1 cellular context compared by ENCODE assay signal in genomic region chr16:11819798-11820197, GRCh38.
TF ChIP-seq lines count a peak whose summit lies in the region.

No MANE protein-coding gene starts in this region.

TF ChIP-seq in K562, 482 proteins besides CTCF, POLR2A, EP300 and RAD21 (continues in another document):
- TF ChIP-seq MXI1 (IDR thresholded peaks at IDR 0.05; ENCODE audit: low read depth, low read length) (no peak), BHLHE40 (IDR thresholded peaks at IDR 0.05; ENCODE audit: low read length) (no peak), THRAP3 (IDR thresholded peaks at IDR 0.05; ENCODE audit: borderline replicate concordance) (no peak), SOX6 (IDR thresholded peaks at IDR 0.05) (peak; percentile 47; the same call in 1 of the 2 replicates), MEIS2 (IDR thresholded peaks at IDR 0.05; ENCODE audit: partially characterized antibody) (peak; percentile 38), MECOM (CRISPR knock-in tag; IDR thresholded peaks at IDR 0.05) (no peak), ATF1 (CRISPR knock-in tag; IDR thresholded peaks at IDR 0.05) (no peak), ATF1 (tag; IDR thresholded peaks at IDR 0.05) (no peak), POLR3G (IDR thresholded peaks at IDR 0.05; ENCODE audit: extremely low read depth, insufficient read length, insufficient replicate concordance) (no peak), NRF1 (conservative IDR thresholded peaks at IDR 0.05 in 1 of 2, IDR thresholded peaks at IDR 0.05 in 1 of 2) (peak in 1 of 2 experiments; percentile 7; a peak in 1 of 4 replicates), MAFF (IDR thresholded peaks at IDR 0.05; ENCODE audit: low read length) (no peak), PTBP1 (IDR thresholded peaks at IDR 0.05; ENCODE audit: low read depth, low read length) (no peak), ZFX (CRISPR knock-in tag; IDR thresholded peaks at IDR 0.05) (no peak), FOXK2 (conservative IDR thresholded peaks at IDR 0.05 in 1 of 2, IDR thresholded peaks at IDR 0.05 in 1 of 2; ENCODE audit: low read depth in 2 of 2) (peak; percentile 45 to 72; a peak in 3 of 4 replicates), SRSF7 (optimal IDR thresholded peaks at IDR 0.05; ENCODE audit: low read depth, low read length) (no peak), EHMT2 (IDR thresholded peaks at IDR 0.05) (peak; percentile 45; the same call in 1 of the 2 replicates), BRD9 (IDR thresholded peaks at IDR 0.05; ENCODE audit: low read depth, partially characterized antibody) (peak; percentile 45), TAF1 (IDR thresholded peaks at IDR 0.05; ENCODE audit: control insufficient read depth, extremely low read depth, insufficient read depth, low read length, severe bottlenecking) (no peak), L3MBTL2 (IDR thresholded peaks at IDR 0.05) (peak; percentile 93), MYC (IDR thresholded peaks at IDR 0.05; ENCODE audit: low read depth, low read length) (0 out of 2 replicates have a peak, but pooled peaks have one; percentile 52), MYC (CRISPR knock-in tag; IDR thresholded peaks at IDR 0.05; ENCODE audit: borderline replicate concordance, low read depth) (no peak), ADNP (tag; IDR thresholded peaks at IDR 0.05) (peak; percentile 86), MED1 (CRISPR knock-in tag; IDR thresholded peaks at IDR 0.05; ENCODE audit: borderline replicate concordance) (no peak), ATF3 (IDR thresholded peaks at IDR 0.05) (peak; percentile 61; the same call in 1 of the 2 replicates), ATF3 (CRISPR knock-in tag; conservative IDR thresholded peaks at IDR 0.05) (no peak), XRCC4 (IDR thresholded peaks at IDR 0.05; ENCODE audit: extremely low read depth, insufficient read depth, insufficient read length) (no peak), MAX (CRISPR knock-in tag; IDR thresholded peaks at IDR 0.05) (peak; percentile 57; the same call in 1 of the 2 replicates), KLF13 (tag; IDR thresholded peaks at IDR 0.05; ENCODE audit: borderline replicate concordance, low read depth) (no peak), GABPB2 (CRISPR knock-in tag; conservative IDR thresholded peaks at IDR 0.05) (no peak), RBM25 (IDR thresholded peaks at IDR 0.05; ENCODE audit: low read depth, low read length, severe bottlenecking) (no peak), ZFP30 (CRISPR knock-in tag; IDR thresholded peaks at IDR 0.05; ENCODE audit: borderline replicate concordance) (no peak), ZNF655 (CRISPR knock-in tag; IDR thresholded peaks at IDR 0.05) (no peak), STAT5B (CRISPR knock-in tag; IDR thresholded peaks at IDR 0.05) (no peak), PCBP1 (IDR thresholded peaks at IDR 0.05; ENCODE audit: low read depth, low read length, poor library complexity, severe bottlenecking) (no peak), DPF2 (IDR thresholded peaks at IDR 0.05) (peak; percentile 73), NCOA6 (IDR thresholded peaks at IDR 0.05) (no peak), FOSL1 (tag; conservative IDR thresholded peaks at IDR 0.05) (peak; percentile 88), JUND (IDR thresholded peaks at IDR 0.05; ENCODE audit: borderline replicate concordance, low read depth, low read length) (peak; percentile 91), JUND (tag; IDR thresholded peaks at IDR 0.05; ENCODE audit: borderline replicate concordance, low read depth, low read length) (peak; percentile 83; the same call in 1 of the 3 replicates), CHD2 (IDR thresholded peaks at IDR 0.05; ENCODE audit: low read depth, low read length) (0 out of 2 replicates have a peak, but pooled peaks have one; percentile 31), ZNF644 (tag; IDR thresholded peaks at IDR 0.05; ENCODE audit: low read depth) (peak; percentile 44; the same call in 1 of the 2 replicates)
- TF ChIP-seq, protein P1, sequence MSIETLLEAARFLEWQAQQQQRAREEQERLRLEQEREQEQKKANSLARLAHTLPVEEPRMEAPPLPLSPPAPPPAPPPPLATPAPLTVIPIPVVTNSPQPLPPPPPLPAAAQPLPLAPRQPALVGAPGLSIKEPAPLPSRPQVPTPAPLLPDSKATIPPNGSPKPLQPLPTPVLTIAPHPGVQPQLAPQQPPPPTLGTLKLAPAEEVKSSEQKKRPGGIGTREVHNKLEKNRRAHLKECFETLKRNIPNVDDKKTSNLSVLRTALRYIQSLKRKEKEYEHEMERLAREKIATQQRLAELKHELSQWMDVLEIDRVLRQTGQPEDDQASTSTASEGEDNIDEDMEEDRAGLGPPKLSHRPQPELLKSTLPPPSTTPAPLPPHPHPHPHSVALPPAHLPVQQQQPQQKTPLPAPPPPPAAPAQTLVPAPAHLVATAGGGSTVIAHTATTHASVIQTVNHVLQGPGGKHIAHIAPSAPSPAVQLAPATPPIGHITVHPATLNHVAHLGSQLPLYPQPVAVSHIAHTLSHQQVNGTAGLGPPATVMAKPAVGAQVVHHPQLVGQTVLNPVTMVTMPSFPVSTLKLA (conservative IDR thresholded peaks at IDR 0.05), result peak in 1 of 2 experiments; percentile 40; a peak in 1 of 4 replicates
- TF ChIP-seq, protein P2, sequence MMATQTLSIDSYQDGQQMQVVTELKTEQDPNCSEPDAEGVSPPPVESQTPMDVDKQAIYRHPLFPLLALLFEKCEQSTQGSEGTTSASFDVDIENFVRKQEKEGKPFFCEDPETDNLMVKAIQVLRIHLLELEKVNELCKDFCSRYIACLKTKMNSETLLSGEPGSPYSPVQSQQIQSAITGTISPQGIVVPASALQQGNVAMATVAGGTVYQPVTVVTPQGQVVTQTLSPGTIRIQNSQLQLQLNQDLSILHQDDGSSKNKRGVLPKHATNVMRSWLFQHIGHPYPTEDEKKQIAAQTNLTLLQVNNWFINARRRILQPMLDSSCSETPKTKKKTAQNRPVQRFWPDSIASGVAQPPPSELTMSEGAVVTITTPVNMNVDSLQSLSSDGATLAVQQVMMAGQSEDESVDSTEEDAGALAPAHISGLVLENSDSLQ (IDR thresholded peaks at IDR 0.05), result peak; percentile 94
- TF ChIP-seq, protein P3, sequence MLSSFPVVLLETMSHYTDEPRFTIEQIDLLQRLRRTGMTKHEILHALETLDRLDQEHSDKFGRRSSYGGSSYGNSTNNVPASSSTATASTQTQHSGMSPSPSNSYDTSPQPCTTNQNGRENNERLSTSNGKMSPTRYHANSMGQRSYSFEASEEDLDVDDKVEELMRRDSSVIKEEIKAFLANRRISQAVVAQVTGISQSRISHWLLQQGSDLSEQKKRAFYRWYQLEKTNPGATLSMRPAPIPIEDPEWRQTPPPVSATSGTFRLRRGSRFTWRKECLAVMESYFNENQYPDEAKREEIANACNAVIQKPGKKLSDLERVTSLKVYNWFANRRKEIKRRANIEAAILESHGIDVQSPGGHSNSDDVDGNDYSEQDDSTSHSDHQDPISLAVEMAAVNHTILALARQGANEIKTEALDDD (IDR thresholded peaks at IDR 0.05), result peak; percentile 46; the same call in 1 of the 2 replicates
- TF ChIP-seq, protein P4, sequence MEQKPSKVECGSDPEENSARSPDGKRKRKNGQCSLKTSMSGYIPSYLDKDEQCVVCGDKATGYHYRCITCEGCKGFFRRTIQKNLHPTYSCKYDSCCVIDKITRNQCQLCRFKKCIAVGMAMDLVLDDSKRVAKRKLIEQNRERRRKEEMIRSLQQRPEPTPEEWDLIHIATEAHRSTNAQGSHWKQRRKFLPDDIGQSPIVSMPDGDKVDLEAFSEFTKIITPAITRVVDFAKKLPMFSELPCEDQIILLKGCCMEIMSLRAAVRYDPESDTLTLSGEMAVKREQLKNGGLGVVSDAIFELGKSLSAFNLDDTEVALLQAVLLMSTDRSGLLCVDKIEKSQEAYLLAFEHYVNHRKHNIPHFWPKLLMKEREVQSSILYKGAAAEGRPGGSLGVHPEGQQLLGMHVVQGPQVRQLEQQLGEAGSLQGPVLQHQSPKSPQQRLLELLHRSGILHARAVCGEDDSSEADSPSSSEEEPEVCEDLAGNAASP (IDR thresholded peaks at IDR 0.05), result no peak
- TF ChIP-seq, protein P5, sequence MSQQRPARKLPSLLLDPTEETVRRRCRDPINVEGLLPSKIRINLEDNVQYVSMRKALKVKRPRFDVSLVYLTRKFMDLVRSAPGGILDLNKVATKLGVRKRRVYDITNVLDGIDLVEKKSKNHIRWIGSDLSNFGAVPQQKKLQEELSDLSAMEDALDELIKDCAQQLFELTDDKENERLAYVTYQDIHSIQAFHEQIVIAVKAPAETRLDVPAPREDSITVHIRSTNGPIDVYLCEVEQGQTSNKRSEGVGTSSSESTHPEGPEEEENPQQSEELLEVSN (IDR thresholded peaks at IDR 0.05; ENCODE audit: borderline replicate concordance in 1 of 2, extremely low read depth in 1 of 2, insufficient read depth in 1 of 2, insufficient read length in 1 of 2, low read depth in 1 of 2, low read length in 1 of 2, poor library complexity in 1 of 2, severe bottlenecking in 1 of 2), result peak in 1 of 2 experiments; percentile 46
- TF ChIP-seq, protein P6, sequence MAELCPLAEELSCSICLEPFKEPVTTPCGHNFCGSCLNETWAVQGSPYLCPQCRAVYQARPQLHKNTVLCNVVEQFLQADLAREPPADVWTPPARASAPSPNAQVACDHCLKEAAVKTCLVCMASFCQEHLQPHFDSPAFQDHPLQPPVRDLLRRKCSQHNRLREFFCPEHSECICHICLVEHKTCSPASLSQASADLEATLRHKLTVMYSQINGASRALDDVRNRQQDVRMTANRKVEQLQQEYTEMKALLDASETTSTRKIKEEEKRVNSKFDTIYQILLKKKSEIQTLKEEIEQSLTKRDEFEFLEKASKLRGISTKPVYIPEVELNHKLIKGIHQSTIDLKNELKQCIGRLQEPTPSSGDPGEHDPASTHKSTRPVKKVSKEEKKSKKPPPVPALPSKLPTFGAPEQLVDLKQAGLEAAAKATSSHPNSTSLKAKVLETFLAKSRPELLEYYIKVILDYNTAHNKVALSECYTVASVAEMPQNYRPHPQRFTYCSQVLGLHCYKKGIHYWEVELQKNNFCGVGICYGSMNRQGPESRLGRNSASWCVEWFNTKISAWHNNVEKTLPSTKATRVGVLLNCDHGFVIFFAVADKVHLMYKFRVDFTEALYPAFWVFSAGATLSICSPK (IDR thresholded peaks at IDR 0.05; ENCODE audit: borderline replicate concordance), result no peak
- TF ChIP-seq, protein P7, sequence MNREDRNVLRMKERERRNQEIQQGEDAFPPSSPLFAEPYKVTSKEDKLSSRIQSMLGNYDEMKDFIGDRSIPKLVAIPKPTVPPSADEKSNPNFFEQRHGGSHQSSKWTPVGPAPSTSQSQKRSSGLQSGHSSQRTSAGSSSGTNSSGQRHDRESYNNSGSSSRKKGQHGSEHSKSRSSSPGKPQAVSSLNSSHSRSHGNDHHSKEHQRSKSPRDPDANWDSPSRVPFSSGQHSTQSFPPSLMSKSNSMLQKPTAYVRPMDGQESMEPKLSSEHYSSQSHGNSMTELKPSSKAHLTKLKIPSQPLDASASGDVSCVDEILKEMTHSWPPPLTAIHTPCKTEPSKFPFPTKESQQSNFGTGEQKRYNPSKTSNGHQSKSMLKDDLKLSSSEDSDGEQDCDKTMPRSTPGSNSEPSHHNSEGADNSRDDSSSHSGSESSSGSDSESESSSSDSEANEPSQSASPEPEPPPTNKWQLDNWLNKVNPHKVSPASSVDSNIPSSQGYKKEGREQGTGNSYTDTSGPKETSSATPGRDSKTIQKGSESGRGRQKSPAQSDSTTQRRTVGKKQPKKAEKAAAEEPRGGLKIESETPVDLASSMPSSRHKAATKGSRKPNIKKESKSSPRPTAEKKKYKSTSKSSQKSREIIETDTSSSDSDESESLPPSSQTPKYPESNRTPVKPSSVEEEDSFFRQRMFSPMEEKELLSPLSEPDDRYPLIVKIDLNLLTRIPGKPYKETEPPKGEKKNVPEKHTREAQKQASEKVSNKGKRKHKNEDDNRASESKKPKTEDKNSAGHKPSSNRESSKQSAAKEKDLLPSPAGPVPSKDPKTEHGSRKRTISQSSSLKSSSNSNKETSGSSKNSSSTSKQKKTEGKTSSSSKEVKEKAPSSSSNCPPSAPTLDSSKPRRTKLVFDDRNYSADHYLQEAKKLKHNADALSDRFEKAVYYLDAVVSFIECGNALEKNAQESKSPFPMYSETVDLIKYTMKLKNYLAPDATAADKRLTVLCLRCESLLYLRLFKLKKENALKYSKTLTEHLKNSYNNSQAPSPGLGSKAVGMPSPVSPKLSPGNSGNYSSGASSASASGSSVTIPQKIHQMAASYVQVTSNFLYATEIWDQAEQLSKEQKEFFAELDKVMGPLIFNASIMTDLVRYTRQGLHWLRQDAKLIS (CRISPR knock-in tag; IDR thresholded peaks at IDR 0.05), result no peak
- TF ChIP-seq, protein P8, sequence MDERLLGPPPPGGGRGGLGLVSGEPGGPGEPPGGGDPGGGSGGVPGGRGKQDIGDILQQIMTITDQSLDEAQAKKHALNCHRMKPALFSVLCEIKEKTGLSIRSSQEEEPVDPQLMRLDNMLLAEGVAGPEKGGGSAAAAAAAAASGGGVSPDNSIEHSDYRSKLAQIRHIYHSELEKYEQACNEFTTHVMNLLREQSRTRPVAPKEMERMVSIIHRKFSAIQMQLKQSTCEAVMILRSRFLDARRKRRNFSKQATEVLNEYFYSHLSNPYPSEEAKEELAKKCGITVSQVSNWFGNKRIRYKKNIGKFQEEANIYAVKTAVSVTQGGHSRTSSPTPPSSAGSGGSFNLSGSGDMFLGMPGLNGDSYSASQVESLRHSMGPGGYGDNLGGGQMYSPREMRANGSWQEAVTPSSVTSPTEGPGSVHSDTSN (CRISPR knock-in tag; IDR thresholded peaks at IDR 0.05; ENCODE audit: low read depth), result peak; percentile 47; the same call in 1 of the 2 replicates
- TF ChIP-seq, protein P8 (tag; conservative IDR thresholded peaks at IDR 0.05; ENCODE audit: low read depth), result peak; percentile 45; the same call in 1 of the 2 replicates
